ENCODE assay signal across 20 cellular contexts in the genomic region with DNA sequence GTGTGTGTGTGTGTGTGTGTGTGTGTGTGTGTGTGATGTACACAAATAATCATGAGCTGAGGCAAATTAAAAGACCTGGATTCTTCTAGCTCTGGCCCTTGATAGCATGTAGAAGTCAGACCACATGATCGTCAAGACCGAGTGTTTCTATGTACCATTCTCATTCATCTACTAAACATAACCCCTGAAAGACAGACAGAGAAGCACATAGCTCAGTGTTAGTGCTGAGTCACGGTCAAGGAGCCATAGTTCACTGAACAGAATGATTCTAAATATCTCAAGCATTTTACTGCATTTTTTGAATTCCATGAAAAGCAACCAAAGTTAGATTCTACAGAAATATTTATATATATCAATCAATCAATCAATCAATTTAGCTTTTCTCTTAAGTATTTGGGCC.
"Had no signal": no experiment of that assay in that cellular context is flagged by ENCODE, and none has a peak within 500 bp of the region (broad histone marks: within the 10 kb centered on the region; RNA-seq: fewer than 3 reads in every experiment).

No MANE protein-coding gene starts in this region.

- H3K27me3 ChIP-seq: brain microvascular endothelial cell, cardiac muscle cell had no signal

- ATAC-seq: activated CD4-positive, CD25-positive, alpha-beta regulatory T cell treated with anti-CD3 and anti-CD28 coated beads, Interleukin-2, amount 50 U/mL, for 24 hours; activated CD8-positive, alpha-beta T cell treated with anti-CD3 and anti-CD28 coated beads for 36 hours; activated T-cell treated with anti-CD3 and anti-CD28 coated beads, Interleukin-2, amount 50 U/mL, for 72 hours had no signal

- H3K27ac ChIP-seq: brain microvascular endothelial cell, cardiac muscle cell had no signal

- DNase-seq: activated CD4-positive, alpha-beta T cell treated with anti-CD3 and anti-CD28 coated beads for 4 hours; activated CD8-positive, alpha-beta memory T cell treated with anti-CD3 and anti-CD28 coated beads, Interleukin-2, amount 50 U/mL, for 4 hours; activated CD8-positive, alpha-beta T cell treated with anti-CD3 and anti-CD28 coated beads for 36 hours; activated gamma-delta T cell treated with Interleukin-2 at 50 U/mL for 16 hours; activated naive CD4-positive, alpha-beta T cell treated with anti-CD3 and anti-CD28 coated beads, Interleukin-2, amount 10 ng/mL, durations not matched to agents 7 days and 5 days; activated naive CD8-positive, alpha-beta T cell treated with anti-CD3 and anti-CD28 coated beads for 36 hours; activated T-cell treated with anti-CD3 and anti-CD28 coated beads, Interleukin-2, amount 50 U/mL, for 72 hours; brain microvascular endothelial cell; Kasumi-1; NCI-H146; NCI-H187 treated with DMSO at 0.1 percent for 48 hours; NCI-H2171; NCI-H2227 treated with DMSO at 0.1 percent for 48 hours; NCI-H446 treated with DMSO at 0.1 percent for 48 hours; NCI-H526; NCI-H774; NK-92 treated with Interleukin-12 subunit alpha and Interleukin-12 subunit beta, amount 100 ng/mL, for 24 hours; SHP77 treated with DMSO at 0.1 percent for 48 hours had no signal

- H3K36me3 ChIP-seq: brain microvascular endothelial cell, cardiac muscle cell had no signal

- H3K4me3 ChIP-seq: cardiac muscle cell had no signal
